Comparison of ENCODE assay signal across 9 cellular contexts in genomic region chr4:139735381-139736256, GRCh38.
A peak's percentile ranks its signal among the peaks of the same experiment; 100 is the strongest.
DNase-seq lines count a peak whose midpoint lies in the region; ATAC-seq and TF ChIP-seq lines count a peak whose summit lies in the region.
"Had no signal": no experiment of that assay in that cellular context is flagged by ENCODE, and none has a peak within 500 bp of the region (broad histone marks: within the 10 kb centered on the region; RNA-seq: fewer than 3 reads in every experiment).

No MANE protein-coding gene starts in this region.

- H3K9me3 Mint-ChIP-seq in activated T-cell treated with anti-CD3 and anti-CD28 coated beads, Interleukin-2, amount 50 U/mL, for 4 hours, result no peaks in the 10 kb centered on the region
- no peaks in the 10 kb centered on the region for H3K9me3 Mint-ChIP-seq in osteocyte (ENCODE audit: unreplicated experiment)

- H3K36me3 ChIP-seq in cardiac muscle cell, result no peaks in the 10 kb centered on the region

- no peaks in the 10 kb centered on the region for H3K9me3 ChIP-seq in cardiac muscle cell (ENCODE audit: low read depth)

- no peaks in the 10 kb centered on the region for H3K36me3 Mint-ChIP-seq in activated T-cell treated with anti-CD3 and anti-CD28 coated beads, Interleukin-2, amount 50 U/mL, for 4 hours (ENCODE audit: insufficient read depth)
- H3K36me3 Mint-ChIP-seq in osteocyte (ENCODE audit: unreplicated experiment), result no peaks in the 10 kb centered on the region

- H3K27ac Mint-ChIP-seq in osteocyte (ENCODE audit: unreplicated experiment), result peak overlapping the region; percentile 77

- peak overlapping the region; percentile 66 for H3K4me3 Mint-ChIP-seq in activated T-cell treated with anti-CD3 and anti-CD28 coated beads, Interleukin-2, amount 50 U/mL, for 4 hours
- H3K4me3 Mint-ChIP-seq in osteocyte (ENCODE audit: unreplicated experiment), result peak overlapping the region; percentile 76

- DNase-seq in DMS 273 (lab: John Stamatoyannopoulos, UW; ENCODE audit: unreplicated experiment) (peak; percentile 39), DMS 273 treated with DMSO at 0.1 percent for 48 hours (lab: John Stamatoyannopoulos, UW) (no peak), cardiac muscle cell (ENCODE audit: low read depth in 1 of 2, low spot score in 1 of 2) (peak; percentile 43 to 66), osteocyte (ENCODE audit: extremely low spot score, unreplicated experiment) (no peak), dedifferentiated amniotic fluid mesenchymal stem cell (ENCODE audit: extremely low spot score) (no peak), NCI-H2081 treated with DMSO at 0.1 percent for 48 hours (lab: John Stamatoyannopoulos, UW) (no peak), NCI-H187 (lab: John Stamatoyannopoulos, UW) (no peak)
- no peak for DNase-seq in activated T-cell treated with anti-CD3 and anti-CD28 coated beads, Interleukin-2, amount 50 U/mL, for 4 hours

- ATAC-seq in activated T-cell treated with anti-CD3 and anti-CD28 coated beads, Interleukin-2, amount 50 U/mL, for 4 hours, result peak; percentile 32 to 35

- peak overlapping the region; percentile 98 for H3K27ac ChIP-seq in cardiac muscle cell
- H3K27ac ChIP-seq: 22Rv1 had no signal

- no peak for TF ChIP-seq CTCF in cardiac muscle cell (IDR thresholded peaks at IDR 0.05; ENCODE audit: low read depth, low read length)
- no peak for TF ChIP-seq CTCF in osteocyte (IDR thresholded peaks at IDR 0.05)

- peaks cover 9% of the 10 kb centered on the region for H3K4me1 Mint-ChIP-seq in activated T-cell treated with anti-CD3 and anti-CD28 coated beads, Interleukin-2, amount 50 U/mL, for 4 hours (ENCODE audit: low read depth)
- peaks cover 16% of the 10 kb centered on the region for H3K4me1 Mint-ChIP-seq in osteocyte (ENCODE audit: unreplicated experiment)

- H3K4me1 ChIP-seq in cardiac muscle cell (ENCODE audit: low read depth), result peaks cover 60% of the 10 kb centered on the region

- H3K4me3 ChIP-seq in cardiac muscle cell, result peak overlapping the region; percentile 16

- H3K27me3 ChIP-seq in cardiac muscle cell, result no peaks in the 10 kb centered on the region

- H3K27me3 Mint-ChIP-seq in activated T-cell treated with anti-CD3 and anti-CD28 coated beads, Interleukin-2, amount 50 U/mL, for 4 hours (ENCODE audit: low read depth), result peaks cover 35% of the 10 kb centered on the region
- no peaks in the 10 kb centered on the region for H3K27me3 Mint-ChIP-seq in osteocyte (ENCODE audit: unreplicated experiment)

Comparison
In these comparisons a context has a peak if more than half of its experiments do, and no peak if none do; other contexts are left out.
1. DNase-seq: peak in DMS 273 (single experiment) and cardiac muscle cell (2 of 2); none in DMS 273 treated with DMSO at 0.1 percent for 48 hours (single experiment), activated T-cell treated with anti-CD3 and anti-CD28 coated beads, Interleukin-2, amount 50 U/mL, for 4 hours (single experiment), osteocyte (single experiment), dedifferentiated amniotic fluid mesenchymal stem cell (single experiment), NCI-H2081 treated with DMSO at 0.1 percent for 48 hours (single experiment) and NCI-H187 (0 of 2).